ENCODE assay signal across 9 cellular contexts in the genomic region with DNA sequence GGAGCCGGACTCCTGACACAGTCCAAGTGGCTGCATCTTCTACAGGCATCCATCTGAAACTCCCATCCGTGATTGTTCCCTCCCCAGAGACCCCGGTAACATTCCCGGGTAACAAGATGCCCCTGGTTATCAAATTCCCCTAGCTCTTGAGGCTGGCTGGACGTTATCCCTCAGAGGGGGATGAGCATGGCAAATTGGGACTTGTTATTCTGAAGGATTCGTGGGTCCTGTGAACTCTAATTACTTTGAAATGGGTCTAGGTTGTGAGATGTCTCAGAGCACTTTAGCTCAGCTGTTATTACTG. TPM values are rescaled to one million over a fixed set of nuclear protein-coding genes. Genes with fewer than 3 reads are reported as not detected.
DNase-seq lines count a peak whose midpoint lies in the region; ATAC-seq and TF ChIP-seq lines count a peak whose summit lies in the region.
"Had no signal": no experiment of that assay in that cellular context is flagged by ENCODE, and none has a peak within 500 bp of the region (broad histone marks: within the 10 kb centered on the region; RNA-seq: fewer than 3 reads in every experiment).

No MANE protein-coding gene starts in this region.

- H3K4me1 Mint-ChIP-seq in activated naive CD4-positive, alpha-beta T cell treated with anti-CD3 and anti-CD28 coated beads, Interleukin-2, amount 50 U/mL, for 24 hours = peaks cover 49% of the 10 kb centered on the region

- H2BK12ac ChIP-seq in mesenchymal stem cell (ENCODE audit: low read length in 2 of 2) = no peak overlapping the region

- no peak overlapping the region for H3K14ac ChIP-seq in mesenchymal stem cell (ENCODE audit: low read length in 2 of 2)

- H4K8ac ChIP-seq in mesenchymal stem cell (ENCODE audit: low read length) = peak overlapping the region; percentile 84

- H3K4me3 Mint-ChIP-seq in activated naive CD4-positive, alpha-beta T cell treated with anti-CD3 and anti-CD28 coated beads, Interleukin-2, amount 50 U/mL, for 24 hours = peak overlapping the region; percentile 97

- peak overlapping the region; percentile 84 for H2BK120ac ChIP-seq in mesenchymal stem cell (ENCODE audit: low read depth, low read length)

- 45% methylated on average over 5 of the region's 6 CpGs for WGBS in mesenchymal stem cell

- H2BK5ac ChIP-seq in mesenchymal stem cell (ENCODE audit: low read depth, low read length, poor library complexity, severe bottlenecking) = no peak overlapping the region

- H3K36me3 Mint-ChIP-seq in activated naive CD4-positive, alpha-beta T cell treated with anti-CD3 and anti-CD28 coated beads, Interleukin-2, amount 50 U/mL, for 24 hours = peaks cover 7% of the 10 kb centered on the region

- no peak for DNase-seq in activated naive CD4-positive, alpha-beta T cell (lab: John Stamatoyannopoulos, UW)
- DNase-seq in brain microvascular endothelial cell (no peak), mesenchymal stem cell (no peak), upper lobe of right lung (no peak)

- H3K27ac ChIP-seq in brain microvascular endothelial cell (peak overlapping the region; percentile 98), mesenchymal stem cell (ENCODE audit: low read length, poor library complexity, severe bottlenecking) (peak overlapping the region; percentile 94), upper lobe of right lung (peak overlapping the region; percentile 97)

- H3K18ac ChIP-seq in mesenchymal stem cell (ENCODE audit: low read depth in 1 of 2, low read length in 2 of 2) = peak overlapping the region in 1 of 2 experiments; percentile 20

- peak overlapping the region; percentile 95 for H2AK5ac ChIP-seq in mesenchymal stem cell (ENCODE audit: low read length, severe bottlenecking)

- H3K23ac ChIP-seq in mesenchymal stem cell (ENCODE audit: low read length in 2 of 2) = no peak overlapping the region

- peaks cover 3% of the 10 kb centered on the region for H3K79me1 ChIP-seq in mesenchymal stem cell (replicated peaks; ENCODE audit: low read length, poor library complexity, severe bottlenecking)

- H3K4ac ChIP-seq in mesenchymal stem cell (ENCODE audit: low read depth in 1 of 2, low read length in 2 of 2) = peak overlapping the region in 1 of 2 experiments; percentile 77

- H3K9me3 ChIP-seq in mesenchymal stem cell (ENCODE audit: control insufficient read depth, low read length) = no peaks in the 10 kb centered on the region
- no peaks in the 10 kb centered on the region for H3K9me3 ChIP-seq in upper lobe of right lung

- in situ Hi-C loops in brain microvascular endothelial cell (cut with HindIII; ENCODE audit: low pct_ligation_motif_present, low sequenced_read_pairs) = no loop called here

- peaks cover 12% of the 10 kb centered on the region for H3K4me1 ChIP-seq in mesenchymal stem cell (ENCODE audit: control insufficient read depth, insufficient read depth, low read depth, low read length)
- peaks cover 12% of the 10 kb centered on the region for H3K4me1 ChIP-seq in upper lobe of right lung

- no peak overlapping the region for H4K91ac ChIP-seq in mesenchymal stem cell (ENCODE audit: low read length)

- H3K9me3 Mint-ChIP-seq in activated naive CD4-positive, alpha-beta T cell treated with anti-CD3 and anti-CD28 coated beads, Interleukin-2, amount 50 U/mL, for 24 hours = no peaks in the 10 kb centered on the region

- H3K9ac ChIP-seq in mesenchymal stem cell (ENCODE audit: low read length) = peak overlapping the region; percentile 98

- peak overlapping the region; percentile 91 for H3K4me2 ChIP-seq in mesenchymal stem cell (ENCODE audit: low read length, poor library complexity, severe bottlenecking)

- H2AFZ ChIP-seq in mesenchymal stem cell (ENCODE audit: low read depth, low read length) = no peak overlapping the region

- ATAC-seq in upper lobe of right lung (no peak), HG02642 (IDR thresholded peaks at IDR 0.05; ENCODE audit: poor library complexity, unreplicated experiment) (no peak), HG03439 (IDR thresholded peaks at IDR 0.05; ENCODE audit: unreplicated experiment) (no peak), GM18861 (IDR thresholded peaks at IDR 0.05; ENCODE audit: unreplicated experiment) (no peak)

- intact Hi-C loops in upper lobe of right lung (cut with DNase I) = loop anchor here (10.0 kb wide), 1 partner anchor 130 kb away; a partner anchor contains a TSS

- no peaks in the 10 kb centered on the region for H3K27me3 Mint-ChIP-seq in activated naive CD4-positive, alpha-beta T cell treated with anti-CD3 and anti-CD28 coated beads, Interleukin-2, amount 50 U/mL, for 24 hours

- peak overlapping the region; percentile 67 for H3K4me3 ChIP-seq in brain microvascular endothelial cell (ENCODE audit: low read depth, low read length)
- H3K4me3 ChIP-seq in mesenchymal stem cell (ENCODE audit: insufficient read depth in 1 of 2, low read depth in 1 of 2, low read length in 2 of 2) = peak overlapping the region; percentile 52 to 90
- H3K4me3 ChIP-seq in upper lobe of right lung = peak overlapping the region; percentile 71

- no peak overlapping the region for H2BK15ac ChIP-seq in mesenchymal stem cell (ENCODE audit: low read depth, poor library complexity, severe bottlenecking)

- TF ChIP-seq CTCF in brain microvascular endothelial cell (IDR thresholded peaks at IDR 0.05; ENCODE audit: low read depth, low read length, missing control alignments) = no peak
- peak; percentile 4 for TF ChIP-seq CTCF in upper lobe of right lung (IDR thresholded peaks at IDR 0.05)

- peak overlapping the region; percentile 100 for H3K27ac Mint-ChIP-seq in activated naive CD4-positive, alpha-beta T cell treated with anti-CD3 and anti-CD28 coated beads, Interleukin-2, amount 50 U/mL, for 24 hours

- H3K36me3 ChIP-seq in brain microvascular endothelial cell (replicated peaks) (no peaks in the 10 kb centered on the region), mesenchymal stem cell (ENCODE audit: control insufficient read depth in 1 of 2, insufficient read depth in 2 of 2, low read depth in 1 of 2, low read length in 2 of 2) (no peaks in the 10 kb centered on the region), upper lobe of right lung (no peaks in the 10 kb centered on the region)

- H3K27me3 ChIP-seq in brain microvascular endothelial cell (replicated peaks) (no peaks in the 10 kb centered on the region), mesenchymal stem cell (ENCODE audit: control insufficient read depth in 1 of 2, insufficient read depth in 1 of 2, low read length in 2 of 2) (no peaks in the 10 kb centered on the region), upper lobe of right lung (no peaks in the 10 kb centered on the region)

RNA-seq across cellular contexts. Expression of a gene that starts 0.6 kb away (rescaled TPM):
- polyA plus RNA-seq in mesenchymal stem cell (2013, experiment 1 of 2) = 7.4 TPM
- polyA plus RNA-seq in mesenchymal stem cell (2013, experiment 2 of 2) = 7.1 TPM
- total RNA-seq in upper lobe of right lung = 84.4 TPM

RNA-seq across cellular contexts. Expression of a gene that starts 4.2 kb away (rescaled TPM):
- polyA plus RNA-seq in mesenchymal stem cell (2013, experiment 1 of 2) = 0.06 TPM
- not detected for polyA plus RNA-seq in mesenchymal stem cell (2013, experiment 2 of 2)
- total RNA-seq in upper lobe of right lung = 0.81 TPM

RNA-seq across cellular contexts. Expression of a gene that starts 18.7 kb away (rescaled TPM):
- polyA plus RNA-seq in mesenchymal stem cell (2013, experiment 1 of 2) = 199 TPM
- polyA plus RNA-seq in mesenchymal stem cell (2013, experiment 2 of 2) = 210 TPM
- total RNA-seq in upper lobe of right lung = 101 TPM

RNA-seq across cellular contexts. Expression of a gene that starts 25.5 kb away (rescaled TPM):
- polyA plus RNA-seq in mesenchymal stem cell (2013, experiment 1 of 2) = 111 TPM
- 103 TPM for polyA plus RNA-seq in mesenchymal stem cell (2013, experiment 2 of 2)
- total RNA-seq in upper lobe of right lung = 199 TPM

RNA-seq across cellular contexts. Expression of a gene that starts 28.2 kb away (rescaled TPM):
- polyA plus RNA-seq in mesenchymal stem cell (2013, experiment 1 of 2) = not detected
- not detected for polyA plus RNA-seq in mesenchymal stem cell (2013, experiment 2 of 2)
- not detected for total RNA-seq in upper lobe of right lung
- total RNA-seq: RPMI7951 had no signal
